31 cellular contexts compared by ENCODE assay signal in genomic region chr16:10391339-10391738, GRCh38.
"Had no signal": no experiment of that assay in that cellular context is flagged by ENCODE, and none has a peak within 500 bp of the region (broad histone marks: within the 10 kb centered on the region; RNA-seq: fewer than 3 reads in every experiment).

No MANE protein-coding gene starts in this region.

- H3K27ac ChIP-seq: neural progenitor cell, ovary, parathyroid adenoma, psoas muscle, skin epidermis, spleen, suprapubic skin, testis, tibial artery, transverse colon, upper lobe of right lung, uterus had no signal

- DNase-seq: natural killer cell; occipital lobe; ovary; posterior cingulate gyrus; psoas muscle; right cardiac atrium; stimulated activated CD4-positive, alpha-beta T cell treated with anti-CD3 and anti-CD28 coated beads, Interleukin-12 subunit alpha, Interleukin-12 subunit beta, amount 100 ng/mL, for 4 hours; stimulated activated CD4-positive, alpha-beta T cell treated with anti-CD3 and anti-CD28 coated beads, Interleukin-1b, Interleukin-23, amount 100 ng/mL, for 48 hours; stimulated activated CD4-positive, alpha-beta T cell treated with anti-CD3 and anti-CD28 coated beads, Interleukin-4, amount 100 ng/mL, for 1 hour; stimulated activated CD4-positive, alpha-beta T cell treated with anti-CD3 and anti-CD28 coated beads, Interleukin-4, amount 100 ng/mL, for 4 hours; stimulated activated CD8-positive, alpha-beta memory T cell treated with anti-CD3 and anti-CD28 coated beads, Interleukin-4, amount 100 ng/mL, for 48 hours; stimulated activated naive CD4-positive, alpha-beta T cell; stimulated activated naive CD8-positive, alpha-beta T cell treated with anti-CD3 and anti-CD28 coated beads, Interleukin-15, amount 100 ng/mL, for 72 hours; stimulated activated naive CD8-positive, alpha-beta T cell treated with anti-CD3 and anti-CD28 coated beads, Interleukin-15, Interleukin-2, amounts not matched to agents 100 U/mL and 50 U/mL, for 24 hours; substantia nigra; testis; tibial artery; transverse colon; upper lobe of right lung; uterus had no signal

- H3K4me3 ChIP-seq: neural progenitor cell, ovary, psoas muscle, skin epidermis, smooth muscle cell, spleen, suprapubic skin, testis, tibial artery, transverse colon, upper lobe of right lung, uterus had no signal

- H3K27me3 ChIP-seq: neural progenitor cell, ovary, spleen, testis, tibial artery, transverse colon, upper lobe of right lung, uterus had no signal

- H3K9me3 Mint-ChIP-seq: natural killer cell; stimulated activated memory B cell treated with anti-CD40 and anti-IgM and Interleukin-4, amounts not matched to agents 10 μg/mL and 1 μg/mL and 100 μg/mL, for 72 hours had no signal

- H3K4me1 ChIP-seq: parathyroid adenoma, psoas muscle, suprapubic skin, testis, upper lobe of right lung, uterus had no signal

- H3K36me3 Mint-ChIP-seq: natural killer cell had no signal

- ATAC-seq: natural killer cell; psoas muscle; right cardiac atrium; sciatic nerve; stimulated activated memory B cell treated with anti-CD40 and anti-IgM and Interleukin-4, amounts not matched to agents 10 μg/mL and 1 μg/mL and 100 μg/mL, for 72 hours; stimulated activated naive CD8-positive, alpha-beta T cell treated with anti-CD3 and anti-CD28 coated beads, Interleukin-15, amount 100 ng/mL, for 72 hours; stimulated activated naive CD8-positive, alpha-beta T cell treated with anti-CD3 and anti-CD28 coated beads, Interleukin-15, Interleukin-2, amounts not matched to agents 100 U/mL and 50 U/mL, for 24 hours; upper lobe of right lung had no signal

- H3K36me3 ChIP-seq: ovary, suprapubic skin, tibial artery, transverse colon, upper lobe of right lung, uterus had no signal

- H3K27ac Mint-ChIP-seq: nephron; neural progenitor cell; progenitor cell of endocrine pancreas; stimulated activated memory B cell treated with anti-CD40 and anti-IgM and Interleukin-4, amounts not matched to agents 10 μg/mL and 1 μg/mL and 100 μg/mL, for 72 hours; stimulated activated naive CD8-positive, alpha-beta T cell treated with anti-CD3 and anti-CD28 coated beads, Interleukin-15, amount 100 ng/mL, for 72 hours; type B pancreatic cell had no signal

- H3K4me3 Mint-ChIP-seq: natural killer cell; nephron; neural progenitor cell; stimulated activated memory B cell treated with anti-CD40 and anti-IgM and Interleukin-4, amounts not matched to agents 10 μg/mL and 1 μg/mL and 100 μg/mL, for 72 hours; stimulated activated naive CD8-positive, alpha-beta T cell treated with anti-CD3 and anti-CD28 coated beads, Interleukin-15, amount 100 ng/mL, for 72 hours; type B pancreatic cell had no signal

- H3K27me3 Mint-ChIP-seq: progenitor cell of endocrine pancreas; stimulated activated memory B cell treated with anti-CD40 and anti-IgM and Interleukin-4, amounts not matched to agents 10 μg/mL and 1 μg/mL and 100 μg/mL, for 72 hours; stimulated activated naive CD8-positive, alpha-beta T cell treated with anti-CD3 and anti-CD28 coated beads, Interleukin-15, amount 100 ng/mL, for 72 hours; type B pancreatic cell had no signal

- H3K9me3 ChIP-seq: ovary, psoas muscle, suprapubic skin, testis, transverse colon, upper lobe of right lung, uterus had no signal
